Comparison of ENCODE assay signal across 22 cellular contexts in genomic region chr1:33299461-33300155, GRCh38. TPM values are rescaled to one million over a fixed set of nuclear protein-coding genes. Genes with fewer than 3 reads are reported as not detected.
DNase-seq lines count a peak whose midpoint lies in the region; ATAC-seq, FAIRE-seq and TF ChIP-seq lines count a peak whose summit lies in the region.
"Had no signal": no experiment of that assay in that cellular context is flagged by ENCODE, and none has a peak within 500 bp of the region (broad histone marks: within the 10 kb centered on the region; RNA-seq: fewer than 3 reads in every experiment).

No MANE protein-coding gene starts in this region.

- no peak for TF ChIP-seq RAD21 in HepG2 (CRISPR knock-in tag; IDR thresholded peaks at IDR 0.05)

- FAIRE-seq in HepG2 (lab: Jason Lieb, UNC): no peak
- FAIRE-seq: A549 had no signal

- DNase-seq in A673 (ENCODE audit: low spot score): no peak
- no peak for DNase-seq in Panc1 (ENCODE audit: low read depth, low spot score)
- no peak for DNase-seq in HepG2 (ENCODE audit: low spot score)
- peak; percentile 62 for DNase-seq in spleen
- no peak for DNase-seq in NCI-H2227 treated with DMSO at 0.1 percent for 48 hours (lab: John Stamatoyannopoulos, UW)
- DNase-seq in NCI-H345 treated with DMSO at 0.1 percent for 48 hours (lab: John Stamatoyannopoulos, UW; ENCODE audit: unreplicated experiment): no peak
- DNase-seq in stimulated activated naive CD4-positive, alpha-beta T cell treated with Interleukin-2 at 50 U/mL for 16 hours (lab: John Stamatoyannopoulos, UW): no peak
- DNase-seq: COR-L47, DMS153, GOT3, Kasumi-1, NCI-H1105, NCI-H1694, NCI-H345, NCI-H69, RPMI8226 had no signal

- no peaks in the 10 kb centered on the region for H3K27me3 ChIP-seq in A673 (replicated peaks; ENCODE audit: insufficient read depth, low read depth, low read length, poor library complexity)
- no peaks in the 10 kb centered on the region for H3K27me3 ChIP-seq in Panc1 (ENCODE audit: control insufficient read depth, insufficient read depth, low read length)
- no peaks in the 10 kb centered on the region for H3K27me3 ChIP-seq in HepG2 (ENCODE audit: control insufficient read depth in 1 of 2, insufficient read depth in 2 of 2, low read length in 2 of 2)
- H3K27me3 ChIP-seq in spleen (replicated peaks in 1 of 7): no peaks in the 10 kb centered on the region
- H3K27me3 ChIP-seq: SJSA1 had no signal

- H3K79me2 ChIP-seq in HepG2 (ENCODE audit: insufficient read depth, low read length): no peaks in the 10 kb centered on the region

- ATAC-seq in Panc1 (no peak), HepG2 (no peak), HG03432 (IDR thresholded peaks at IDR 0.05; ENCODE audit: unreplicated experiment) (no peak)

- intact Hi-C loops in A673 (cut with micrococcal nuclease; ENCODE audit: unreplicated experiment) (no loop called here), Panc1 (cut with micrococcal nuclease; ENCODE audit: unreplicated experiment) (loop anchor here (5.0 to 10.0 kb wide), 2 partner anchors 85 to 158 kb away; no protein-coding TSS in a partner anchor), HepG2 (cut with micrococcal nuclease; ENCODE audit: unreplicated experiment) (loop anchor here (5.0 kb wide), 1 partner anchor 158 kb away; no protein-coding TSS in a partner anchor), spleen (cut with DNase I; ENCODE audit: low total_unique reads) (loop anchor here (5.0 kb wide), 2 partner anchors 68 to 173 kb away; partner anchors contain the start of gene ZSCAN20)

- in situ Hi-C loops in Panc1 (cut with HindIII; ENCODE audit: low pct_unique_long_range_greater_than_20kb, low sequenced_read_pairs): no loop called here
- in situ Hi-C loops in HepG2 (cut with HindIII; ENCODE audit: extremely low pct_ligation_motif_present, low pct_unique_long_range_greater_than_20kb): loop anchor here (5.0 kb wide), 2 partner anchors 68 to 82 kb away; no protein-coding TSS in a partner anchor

- no peak overlapping the region for H3K9ac ChIP-seq in HepG2 (ENCODE audit: insufficient read depth, low read depth, low read length)

- H3K36me3 ChIP-seq in A673 (ENCODE audit: insufficient read depth, low read length, poor library complexity, severe bottlenecking): peaks cover 31% of the 10 kb centered on the region
- H3K36me3 ChIP-seq in Panc1 (ENCODE audit: control insufficient read depth, insufficient read depth, low read length): no peaks in the 10 kb centered on the region
- H3K36me3 ChIP-seq in HepG2 (replicated peaks in 1 of 2; ENCODE audit: control insufficient read depth in 1 of 2, insufficient read depth in 2 of 2, low read length in 2 of 2): peaks cover 8 to 36% of the 10 kb centered on the region in 2 experiments; a peak in 4 of 5 replicates
- peaks cover 0 to 63% (median 21%) of the 10 kb centered on the region in 6 donors for H3K36me3 ChIP-seq in spleen

- TF ChIP-seq EP300 in HepG2 (IDR thresholded peaks at IDR 0.05; ENCODE audit: low read depth in 2 of 2, low read length in 2 of 2) (no peak), HepG2 (CRISPR knock-in tag; IDR thresholded peaks at IDR 0.05; ENCODE audit: borderline replicate concordance) (no peak)

- no peak overlapping the region for H2AFZ ChIP-seq in HepG2 (ENCODE audit: low read length)

- BruUV-seq in A673 (replicated peaks; lab: Mats Ljungman, UMichigan) (TSS peak; percentile 38), Panc1 (replicated peaks; lab: Mats Ljungman, UMichigan) (TSS peak; percentile 70), HepG2 (replicated peaks; lab: Mats Ljungman, UMichigan) (no TSS peak)

- TF ChIP-seq POLR2A in HepG2 (IDR thresholded peaks at IDR 0.05; ENCODE audit: insufficient read depth in 1 of 2, low read depth in 2 of 2, low read length in 2 of 2) (no peak), spleen (IDR thresholded peaks at IDR 0.05) (no peak)

- H3K4me1 ChIP-seq in A673 (ENCODE audit: insufficient read depth, low read length, poor library complexity, severe bottlenecking) (peaks cover 5% of the 10 kb centered on the region), Panc1 (ENCODE audit: control insufficient read depth, insufficient read depth, low read length) (0 out of 2 replicates have a peak, but pooled peaks cover 3% of the 10 kb centered on the region), HepG2 (ENCODE audit: insufficient read depth, low read length) (peaks cover 13% of the 10 kb centered on the region), spleen (peaks cover 0 to 63% (median 27%) of the 10 kb centered on the region in 6 donors)
- H3K4me1 ChIP-seq: A549 had no signal

- H3K4me2 ChIP-seq in HepG2 (ENCODE audit: low read depth, low read length): no peak overlapping the region
- H3K4me2 ChIP-seq: A549 had no signal

- TF ChIP-seq CTCF in A673 (conservative IDR thresholded peaks at IDR 0.05; ENCODE audit: low read depth, low read length): no peak
- no peak for TF ChIP-seq CTCF in Panc1 (IDR thresholded peaks at IDR 0.05)
- TF ChIP-seq CTCF in HepG2 (CRISPR knock-in tag; IDR thresholded peaks at IDR 0.05): no peak
- TF ChIP-seq CTCF in spleen (IDR thresholded peaks at IDR 0.05 in 8 of 11, conservative IDR thresholded peaks at IDR 0.05 in 3 of 11): no peak

- H4K20me1 ChIP-seq in HepG2 (ENCODE audit: insufficient read depth, low read length): no peaks in the 10 kb centered on the region

- POLR2A ChIA-PET in A673 (lab: Charles Lee; ENCODE audit: low non-redundant PET) (no interaction called here), Panc1 (lab: Charles Lee) (no interaction called here), HepG2 (lab: Yijun Ruan, JAX) (no interaction called here)

- WGBS in HepG2 (ENCODE audit: low lambda C conversion rate): 96% methylated on average over 13 of the region's 15 CpGs
- 87 to 95% (median 92%) methylated on average over 14 to 15 of the region's 15 CpGs for WGBS in spleen, 5 donors

- H3K27ac ChIP-seq in A673 (ENCODE audit: low read depth, low read length, poor library complexity, severe bottlenecking) (no peak overlapping the region), Panc1 (ENCODE audit: low read length) (no peak overlapping the region), HepG2 (ENCODE audit: extremely low read length, insufficient read depth, low read length) (no peak overlapping the region), spleen (peak overlapping the region in 3 of 8 donors; percentile 10 to 70 (median 55))
- H3K27ac ChIP-seq: A549, SJSA1 had no signal

- H3K4me3 ChIP-seq in A673 (ENCODE audit: low read depth, low read length, poor library complexity, severe bottlenecking): no peak overlapping the region
- H3K4me3 ChIP-seq in Panc1 (ENCODE audit: low read depth in 2 of 2, low read length in 2 of 2): no peak overlapping the region
- H3K4me3 ChIP-seq in HepG2 (replicated peaks in 1 of 3; ENCODE audit: insufficient read depth in 1 of 3, low read depth in 2 of 3, low read length in 3 of 3): no peak overlapping the region
- no peak overlapping the region for H3K4me3 ChIP-seq in spleen
- H3K4me3 ChIP-seq: A549, SJSA1 had no signal

- CTCF ChIA-PET in A673 (lab: Charles Lee): interaction anchor here (0.7 kb wide), 1 partner anchor 14 kb away, joined by 3 read pairs; no protein-coding TSS in a partner anchor
- CTCF ChIA-PET in Panc1 (lab: Charles Lee): interaction anchor here (1.2 kb wide), 1 partner anchor 156 kb away, joined by 4 read pairs; no protein-coding TSS in a partner anchor
- CTCF ChIA-PET in HepG2 (lab: Yijun Ruan, JAX; ENCODE audit: low intra/inter-chr PET ratio, low total read pairs): interaction anchor here (1.5 to 2.9 kb wide), 2 partner anchors 68 to 81 kb away, joined by 12 to 14 read pairs; no protein-coding TSS in a partner anchor

- no peaks in the 10 kb centered on the region for H3K9me3 ChIP-seq in A673 (ENCODE audit: low read depth, low read length, poor library complexity, severe bottlenecking)
- H3K9me3 ChIP-seq in Panc1 (ENCODE audit: control insufficient read depth, insufficient read depth, low read depth, low read length): no peaks in the 10 kb centered on the region
- H3K9me3 ChIP-seq in HepG2 (ENCODE audit: low read length): no peaks in the 10 kb centered on the region
- no peaks in the 10 kb centered on the region for H3K9me3 ChIP-seq in spleen
- H3K9me3 ChIP-seq: A549, SJSA1 had no signal

RNA-seq across cellular contexts. Expression of gene A3GALT2, which starts 21.3 kb away (rescaled TPM):
- total RNA-seq in A673 (2021) (0.39 TPM in 1 of 2 replicates, not detected in the other), Panc1 (2021; ENCODE audit: unreplicated experiment) (not detected), HepG2 (2016; rRNA removed; fragmentation: Illumina TruSeq; extraction: Trizol) (not detected in 2 replicates), spleen (1 to 10 TPM in 1 of 7 donors, under 1 TPM in 1, not detected in 5; 0.47 to 1.6 TPM)
- polyA plus RNA-seq in Panc1 (2012; ENCODE audit: insufficient read length): not detected
- total RNA-seq in HepG2 (2016; cell fraction: cytosol; rRNA removed; fragmentation: Illumina TruSeq; extraction: Trizol; ENCODE audit: low read depth): not detected in 2 replicates
- total RNA-seq in HepG2 (2016; cell fraction: insoluble cytoplasmic fraction; rRNA removed; fragmentation: Illumina TruSeq; extraction: Trizol): not detected in 2 replicates
- not detected in 2 replicates for total RNA-seq in HepG2 (2016; cell fraction: membrane; rRNA removed; fragmentation: Illumina TruSeq; extraction: Trizol)
- not detected in 2 replicates for total RNA-seq in HepG2 (2016; cell fraction: nucleus; rRNA removed; fragmentation: Illumina TruSeq; extraction: Trizol)
- polyA plus RNA-seq in HepG2 (2011; rRNA removed) (not detected in 2 replicates), spleen (under 1 TPM in 1 of 3 donors, not detected in 2; 0.10 TPM)
- polyA plus RNA-seq in HepG2 (2011; cell fraction: cytosol; rRNA removed): not detected in 2 replicates
- not detected in 2 replicates for polyA plus RNA-seq in HepG2 (2011; cell fraction: nucleus; rRNA removed)
- polyA plus RNA-seq in HepG2 (2012): not detected in 2 replicates
- polyA plus RNA-seq in HepG2 (2016; cell fraction: cytosol; fragmentation: Illumina TruSeq; extraction: Trizol; ENCODE audit: low read depth): not detected in 2 replicates
- not detected in 2 replicates for polyA plus RNA-seq in HepG2 (2016; cell fraction: insoluble cytoplasmic fraction; fragmentation: Illumina TruSeq; extraction: Trizol; ENCODE audit: low read depth)
- polyA plus RNA-seq in HepG2 (2016; cell fraction: membrane; fragmentation: Illumina TruSeq; extraction: Trizol; ENCODE audit: low read depth): not detected in 2 replicates
- polyA plus RNA-seq in HepG2 (2016; cell fraction: nucleus; fragmentation: Illumina TruSeq; extraction: Trizol; ENCODE audit: insufficient read depth, low read depth): not detected in 2 replicates
- polyA minus RNA-seq in HepG2 (2011; rRNA and poly(A)+ RNA removed; ENCODE audit: low replicate concordance): not detected in 2 replicates
- not detected in 2 replicates for polyA minus RNA-seq in HepG2 (2011; cell fraction: cytosol; rRNA and poly(A)+ RNA removed)
- not detected in 2 replicates for polyA minus RNA-seq in HepG2 (2011; cell fraction: nucleus; rRNA and poly(A)+ RNA removed)
- total RNA-seq: OCI-LY7, SJSA1 had no signal
- polyA plus RNA-seq: A549, CD14-positive monocyte, IgD-negative memory B cell had no signal

RNA-seq across cellular contexts. Expression of gene ZNF362, which starts 43.3 kb away (rescaled TPM):
- total RNA-seq in A673 (2021) (40.1 and 55.7 TPM in 2 replicates), Panc1 (2021; ENCODE audit: unreplicated experiment) (17.5 TPM), HepG2 (2016; rRNA removed; fragmentation: Illumina TruSeq; extraction: Trizol) (8.3 TPM in 2 replicates), spleen (10 to 100 TPM; 19.9 to 47.0 (median 26.3) TPM)
- 14.2 TPM for polyA plus RNA-seq in Panc1 (2012; ENCODE audit: insufficient read length)
- total RNA-seq in HepG2 (2016; cell fraction: cytosol; rRNA removed; fragmentation: Illumina TruSeq; extraction: Trizol; ENCODE audit: low read depth): 6.7 and 7.0 TPM in 2 replicates
- total RNA-seq in HepG2 (2016; cell fraction: insoluble cytoplasmic fraction; rRNA removed; fragmentation: Illumina TruSeq; extraction: Trizol): 7.8 and 9.0 TPM in 2 replicates
- total RNA-seq in HepG2 (2016; cell fraction: membrane; rRNA removed; fragmentation: Illumina TruSeq; extraction: Trizol): 16.5 and 17.3 TPM in 2 replicates
- total RNA-seq in HepG2 (2016; cell fraction: nucleus; rRNA removed; fragmentation: Illumina TruSeq; extraction: Trizol): 6.2 and 7.0 TPM in 2 replicates
- polyA plus RNA-seq in HepG2 (2011; rRNA removed) (14.2 and 16.6 TPM in 2 replicates), spleen (10 to 100 TPM in 2 of 3 donors, 1 to 10 TPM in 1; 8.7 to 14.8 (median 11.7) TPM)
- polyA plus RNA-seq in HepG2 (2011; cell fraction: cytosol; rRNA removed): 5.7 and 9.0 TPM in 2 replicates
- 18.1 and 28.2 TPM in 2 replicates for polyA plus RNA-seq in HepG2 (2011; cell fraction: nucleus; rRNA removed)
- polyA plus RNA-seq in HepG2 (2012): 14.1 and 14.8 TPM in 2 replicates
- 9.7 and 10.9 TPM in 2 replicates for polyA plus RNA-seq in HepG2 (2016; cell fraction: cytosol; fragmentation: Illumina TruSeq; extraction: Trizol; ENCODE audit: low read depth)
- 16.7 and 21.5 TPM in 2 replicates for polyA plus RNA-seq in HepG2 (2016; cell fraction: insoluble cytoplasmic fraction; fragmentation: Illumina TruSeq; extraction: Trizol; ENCODE audit: low read depth)
- 25.7 and 28.3 TPM in 2 replicates for polyA plus RNA-seq in HepG2 (2016; cell fraction: membrane; fragmentation: Illumina TruSeq; extraction: Trizol; ENCODE audit: low read depth)
- polyA plus RNA-seq in HepG2 (2016; cell fraction: nucleus; fragmentation: Illumina TruSeq; extraction: Trizol; ENCODE audit: insufficient read depth, low read depth): 26.0 and 26.9 TPM in 2 replicates
- polyA minus RNA-seq in HepG2 (2011; rRNA and poly(A)+ RNA removed; ENCODE audit: low replicate concordance): 11.9 and 29.1 TPM in 2 replicates
- polyA minus RNA-seq in HepG2 (2011; cell fraction: cytosol; rRNA and poly(A)+ RNA removed): 9.2 and 12.5 TPM in 2 replicates
- polyA minus RNA-seq in HepG2 (2011; cell fraction: nucleus; rRNA and poly(A)+ RNA removed): 6.3 and 7.6 TPM in 2 replicates
